15 cellular contexts compared by ENCODE assay signal in genomic region chr4:165345663-165346417, GRCh38. TPM values are rescaled to one million over a fixed set of nuclear protein-coding genes. Genes with fewer than 3 reads are reported as not detected.
DNase-seq lines count a peak whose midpoint lies in the region; ATAC-seq and TF ChIP-seq lines count a peak whose summit lies in the region.
"Had no signal": no experiment of that assay in that cellular context is flagged by ENCODE, and none has a peak within 500 bp of the region (broad histone marks: within the 10 kb centered on the region; RNA-seq: fewer than 3 reads in every experiment).

No MANE protein-coding gene starts in this region.

- no peak for TF ChIP-seq POLR2A in prostate gland (IDR thresholded peaks at IDR 0.05)

- WGBS in prostate gland: 72% methylated on average over 10 of the region's 10 CpGs

- intact Hi-C loops in sciatic nerve (cut with DNase I): no loop called here
- intact Hi-C loops in prostate gland (cut with DNase I): loop anchor here (5.0 kb wide), 1 partner anchor 214 kb away; no protein-coding TSS in a partner anchor

- no peaks in the 10 kb centered on the region for H3K4me1 ChIP-seq in prostate gland (replicated peaks)

- DNase-seq in NCI-H82 (lab: John Stamatoyannopoulos, UW): peak; percentile 6
- no peak for DNase-seq in NCI-H82 treated with DMSO at 0.1 percent for 48 hours (lab: John Stamatoyannopoulos, UW; ENCODE audit: unreplicated experiment)
- no peak for DNase-seq in SK-N-MC (ENCODE audit: low read depth, low spot score)
- DNase-seq in fibroblast of the aortic adventitia (ENCODE audit: low read depth): peak; percentile 46
- no peak for DNase-seq in sciatic nerve (ENCODE audit: low spot score)
- DNase-seq in cerebellar nuclear complex (lab: John Stamatoyannopoulos, UW): no peak
- no peak for DNase-seq in prostate gland (ENCODE audit: low spot score)
- DNase-seq: activated CD4-positive, alpha-beta T cell treated with anti-CD3 and anti-CD28 coated beads, Interleukin-2, amount 50 U/mL, for 4 hours; activated T-cell treated with anti-CD3 and anti-CD28 coated beads, Interleukin-2, amount 50 U/mL, for 48 hours; SHP77 treated with DMSO at 0.1 percent for 48 hours; small intestine; stimulated activated naive CD8-positive, alpha-beta T cell treated with anti-CD3 and anti-CD28 coated beads, Interleukin-15, amount 100 ng/mL, for 72 hours had no signal

- peak; percentile 40 for TF ChIP-seq CTCF in fibroblast of the aortic adventitia (IDR thresholded peaks at IDR 0.05; ENCODE audit: insufficient read depth, low read length)
- no peak for TF ChIP-seq CTCF in prostate gland (IDR thresholded peaks at IDR 0.05)

- H3K27ac ChIP-seq in SK-N-MC (peak overlapping the region; percentile 39; the same call in 1 of the 2 replicates), prostate gland (no peak overlapping the region)
- H3K27ac ChIP-seq: KMS-11, neutrophil had no signal

- no peak overlapping the region for H3K9ac ChIP-seq in SK-N-MC (ENCODE audit: insufficient read length)
- H3K9ac ChIP-seq: KMS-11 had no signal

- H3K9me3 ChIP-seq in SK-N-MC (ENCODE audit: low read depth, low read length): no peaks in the 10 kb centered on the region
- H3K9me3 ChIP-seq in prostate gland: no peaks in the 10 kb centered on the region
- H3K9me3 ChIP-seq: neutrophil had no signal

- ATAC-seq in sciatic nerve: peak; percentile 17
- ATAC-seq in GM21447 (IDR thresholded peaks at IDR 0.05; ENCODE audit: unreplicated experiment): no peak
- ATAC-seq: stimulated activated naive CD8-positive, alpha-beta T cell treated with anti-CD3 and anti-CD28 coated beads, Interleukin-15, amount 100 ng/mL, for 72 hours had no signal

- H3K36me3 ChIP-seq in SK-N-MC (ENCODE audit: insufficient read depth, low read length) (peaks cover 31% of the 10 kb centered on the region), prostate gland (no peaks in the 10 kb centered on the region)

- no peak overlapping the region for H3K4me3 ChIP-seq in SK-N-MC
- no peak overlapping the region for H3K4me3 ChIP-seq in fibroblast of the aortic adventitia (ENCODE audit: low read depth, low read length)
- no peak overlapping the region for H3K4me3 ChIP-seq in prostate gland

- no peaks in the 10 kb centered on the region for H3K27me3 ChIP-seq in prostate gland (replicated peaks; ENCODE audit: insufficient read depth)
- H3K27me3 ChIP-seq: neutrophil had no signal

RNA-seq across cellular contexts. Expression of gene MSMO1, which starts 18.4 kb away (rescaled TPM):
- 101 and 141 TPM in 2 replicates for total RNA-seq in fibroblast of the aortic adventitia (ENCODE audit: low replicate concordance)
- 114 TPM for total RNA-seq in sciatic nerve
- total RNA-seq in prostate gland: 10 to 100 TPM; 45.0 to 76.9 TPM

RNA-seq across cellular contexts. Expression of gene CPE, which starts 33.0 kb away (rescaled TPM):
- total RNA-seq in fibroblast of the aortic adventitia (ENCODE audit: low replicate concordance) (79.4 and 116 TPM in 2 replicates), sciatic nerve (109 TPM), prostate gland (100 to 1,000 TPM; 717 to 885 TPM)

Comparison
In these comparisons a context has a peak if more than half of its experiments do, and no peak if none do; other contexts are left out.
1. DNase-seq: peak in NCI-H82 (single experiment) and fibroblast of the aortic adventitia (single experiment); none in NCI-H82 treated with DMSO at 0.1 percent for 48 hours (single experiment), SK-N-MC (single experiment), sciatic nerve (single experiment), cerebellar nuclear complex (0 of 2) and prostate gland (single experiment).